ENCODE assay signal across 1 cellular context in the genomic region with DNA sequence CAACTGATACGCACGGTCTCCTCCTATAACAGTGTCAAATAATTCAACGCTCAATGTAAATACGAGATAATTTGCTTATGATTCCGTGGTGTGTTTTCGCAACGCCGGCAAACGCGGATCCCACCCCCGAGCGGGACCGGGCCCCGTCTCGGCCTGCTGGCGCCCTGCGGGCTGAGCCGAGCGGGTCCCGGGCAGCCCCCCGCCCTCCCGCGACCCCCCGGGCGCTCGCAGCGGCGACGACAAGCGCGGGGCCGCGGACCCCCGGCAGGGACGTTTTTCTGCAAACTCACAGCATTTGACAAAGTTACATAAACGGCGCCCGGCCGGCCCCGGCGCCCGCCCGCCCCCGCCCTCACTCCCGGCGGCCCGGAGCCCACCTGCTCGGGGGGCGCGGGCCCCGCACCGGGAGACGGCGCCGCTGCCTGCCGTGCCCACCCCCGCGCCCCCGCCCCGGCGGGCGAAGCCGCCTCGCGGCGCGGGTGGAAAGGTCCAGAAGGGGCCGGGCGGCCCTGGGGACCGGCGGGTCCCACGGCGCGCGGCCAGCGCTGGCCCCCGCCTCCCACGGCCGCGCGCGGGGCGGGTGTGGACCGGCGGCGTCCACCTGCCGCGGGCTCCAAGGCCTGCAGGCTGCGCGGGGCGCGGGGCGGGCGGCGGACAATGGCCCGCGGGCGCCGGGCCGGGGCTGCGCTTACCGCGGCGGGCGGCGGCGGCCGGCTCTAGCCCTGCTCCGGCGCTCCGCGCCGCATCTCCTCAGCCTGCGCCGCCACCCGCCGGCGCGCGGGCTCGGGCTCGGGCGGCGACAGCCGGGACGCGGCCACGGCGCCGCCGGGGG.
TF ChIP-seq lines count a peak whose summit lies in the region.

No MANE protein-coding gene starts in this region.

TF ChIP-seq in IMR-90, 13 proteins besides CTCF, POLR2A, EP300 and RAD21 (continued from another document):
- TF ChIP-seq, protein P1, sequence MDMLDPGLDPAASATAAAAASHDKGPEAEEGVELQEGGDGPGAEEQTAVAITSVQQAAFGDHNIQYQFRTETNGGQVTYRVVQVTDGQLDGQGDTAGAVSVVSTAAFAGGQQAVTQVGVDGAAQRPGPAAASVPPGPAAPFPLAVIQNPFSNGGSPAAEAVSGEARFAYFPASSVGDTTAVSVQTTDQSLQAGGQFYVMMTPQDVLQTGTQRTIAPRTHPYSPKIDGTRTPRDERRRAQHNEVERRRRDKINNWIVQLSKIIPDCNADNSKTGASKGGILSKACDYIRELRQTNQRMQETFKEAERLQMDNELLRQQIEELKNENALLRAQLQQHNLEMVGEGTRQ (IDR thresholded peaks at IDR 0.05; ENCODE audit: low read depth, low read length): no peak
- no peak for TF ChIP-seq ELK1 (IDR thresholded peaks at IDR 0.05; ENCODE audit: borderline replicate concordance, low read depth, low read length)
- no peak for TF ChIP-seq CHD1 (IDR thresholded peaks at IDR 0.05; ENCODE audit: low read depth, low read length)
- TF ChIP-seq MXI1 (IDR thresholded peaks at IDR 0.05; ENCODE audit: borderline replicate concordance, low read depth, low read length): peak; percentile 34; the same call in 1 of the 2 replicates
- no peak for TF ChIP-seq RCOR1 (IDR thresholded peaks at IDR 0.05; ENCODE audit: insufficient replicate concordance, low read length)
TF ChIP-seq in IMR-90: peak in this region for 2.
